In genomic region chr13:96822900-96823299, GRCh38 we compare ENCODE assay signal across 9 cellular contexts.
DNase-seq lines count a peak whose midpoint lies in the region; ATAC-seq, FAIRE-seq and TF ChIP-seq lines count a peak whose summit lies in the region.
"Had no signal": no experiment of that assay in that cellular context is flagged by ENCODE, and none has a peak within 500 bp of the region (broad histone marks: within the 10 kb centered on the region; RNA-seq: fewer than 3 reads in every experiment).

No MANE protein-coding gene starts in this region.

- peak overlapping the region; percentile 57 for H2AFZ ChIP-seq in parathyroid adenoma

- no peak overlapping the region for H3K9ac ChIP-seq in parathyroid adenoma

- peak overlapping the region; percentile 62 for H3K4me2 ChIP-seq in parathyroid adenoma (ENCODE audit: low read length)

- peaks cover 10% of the 10 kb centered on the region for H3K4me1 ChIP-seq in parathyroid adenoma
- H3K4me1 ChIP-seq: heart right ventricle had no signal

- H3K27ac ChIP-seq in parathyroid adenoma, result peak overlapping the region; percentile 54
- H3K27ac ChIP-seq: heart right ventricle had no signal

- H3K4me3 ChIP-seq in bronchial epithelial cell (ENCODE audit: low read depth, low read length) (no peak overlapping the region), parathyroid adenoma (ENCODE audit: low read depth, low read length) (peak overlapping the region; percentile 23)
- H3K4me3 ChIP-seq: heart right ventricle had no signal

- H3K36me3 ChIP-seq in bronchial epithelial cell (ENCODE audit: control insufficient read depth, insufficient read depth, low read length), result no peaks in the 10 kb centered on the region
- H3K36me3 ChIP-seq in parathyroid adenoma (ENCODE audit: control insufficient read depth, insufficient read depth, low read length), result no peaks in the 10 kb centered on the region
- H3K36me3 ChIP-seq: heart right ventricle had no signal

- FAIRE-seq in bronchial epithelial cell (lab: Jason Lieb, UNC), result no peak

- H3K27me3 ChIP-seq in bronchial epithelial cell (ENCODE audit: control insufficient read depth, insufficient read depth, low read length) (no peaks in the 10 kb centered on the region), parathyroid adenoma (ENCODE audit: control insufficient read depth, insufficient read depth, low read length) (no peaks in the 10 kb centered on the region)
- H3K27me3 ChIP-seq: heart right ventricle had no signal

- ATAC-seq in GM18511 (IDR thresholded peaks at IDR 0.05; ENCODE audit: unreplicated experiment), result peak; percentile 49
- no peak for ATAC-seq in HG02763 (IDR thresholded peaks at IDR 0.05; ENCODE audit: unreplicated experiment)

- no peaks in the 10 kb centered on the region for H3K9me3 ChIP-seq in parathyroid adenoma (ENCODE audit: control insufficient read depth, low read length)
- H3K9me3 ChIP-seq: heart right ventricle had no signal

- no peaks in the 10 kb centered on the region for H3K79me2 ChIP-seq in parathyroid adenoma

- TF ChIP-seq CTCF in bronchial epithelial cell (IDR thresholded peaks at IDR 0.05; ENCODE audit: insufficient read depth, low read length, severe bottlenecking) (peak; percentile 69), parathyroid adenoma (IDR thresholded peaks at IDR 0.05) (peak; percentile 31)

- DNase-seq in Kasumi-1 (lab: John Stamatoyannopoulos, UW), result peak; percentile 9 to 23
- DNase-seq in bronchial epithelial cell (ENCODE audit: low read depth), result peak; percentile 42
- no peak for DNase-seq in AG20443 (ENCODE audit: low spot score)
- no peak for DNase-seq in NCI-H1048 (lab: John Stamatoyannopoulos, UW)
- DNase-seq in cerebellar nuclear complex (lab: John Stamatoyannopoulos, UW), result no peak
- DNase-seq: heart right ventricle had no signal

Comparison
In these comparisons a context has a peak if more than half of its experiments do, and no peak if none do; other contexts are left out.
1. DNase-seq: peak in Kasumi-1 (2 of 2) and bronchial epithelial cell (single experiment); none in AG20443 (single experiment), NCI-H1048 (single experiment) and cerebellar nuclear complex (0 of 2).